ENCODE assay signal across 17 cellular contexts in genomic region chr6:130801368-130801767, GRCh38. TPM values are rescaled to one million over a fixed set of nuclear protein-coding genes. Genes with fewer than 3 reads are reported as not detected.
"Had no signal": no experiment of that assay in that cellular context is flagged by ENCODE, and none has a peak within 500 bp of the region (broad histone marks: within the 10 kb centered on the region; RNA-seq: fewer than 3 reads in every experiment).

No MANE protein-coding gene starts in this region.

RNA-seq across cellular contexts. Expression of gene SMLR1, which starts 25.8 kb away (rescaled TPM):
- total RNA-seq: activated naive CD4-positive, alpha-beta T cell treated with anti-CD3 and anti-CD28 coated beads for 36 hours; activated naive CD4-positive, alpha-beta T cell treated with anti-CD3 and anti-CD28 coated beads, Interleukin-2, amount 50 U/mL, for 72 hours; activated naive CD8-positive, alpha-beta T cell treated with anti-CD3 and anti-CD28 coated beads for 36 hours; activated naive CD8-positive, alpha-beta T cell treated with anti-CD3 and anti-CD28 coated beads, Interleukin-2, amount 10 ng/mL, durations not matched to agents 7 days and 5 days; activated T-cell treated with anti-CD3 and anti-CD28 coated beads, Interleukin-2, amount 50 U/mL, for 4 hours; activated T-cell treated with anti-CD3 and anti-CD28 coated beads, Interleukin-2, amount 50 U/mL, for 72 hours; activated T-helper 1 cell treated with anti-CD3 and anti-CD28 coated beads, Interleukin-12 subunit alpha, Interleukin-12 subunit beta, Interleukin-2, Interleukin-4 antibody, amounts not matched to agents 30 ng/mL and 10 ng/mL and 1 ng/mL, durations not matched to agents 14 hours and 24 hours and 36 hours; activated T-helper 17 cell treated with anti-CD3 and anti-CD28 coated beads, Interleukin-2, amount 50 U/mL, for 72 hours; activated T-helper 2 cell treated with anti-CD3 and anti-CD28 coated beads, Interferon-gamma antibody, Interleukin-2, Interleukin-4, amounts not matched to agents 10 μg/mL and 5 μg/mL and 100 μg/mL, durations not matched to agents 14 hours and 24 hours and 36 hours; aorta; ascending aorta; astrocyte; breast epithelium; bronchial epithelial cell; cardiac muscle cell; cardiac septum; cerebellum had no signal
